15 cellular contexts compared by ENCODE assay signal in the genomic region with DNA sequence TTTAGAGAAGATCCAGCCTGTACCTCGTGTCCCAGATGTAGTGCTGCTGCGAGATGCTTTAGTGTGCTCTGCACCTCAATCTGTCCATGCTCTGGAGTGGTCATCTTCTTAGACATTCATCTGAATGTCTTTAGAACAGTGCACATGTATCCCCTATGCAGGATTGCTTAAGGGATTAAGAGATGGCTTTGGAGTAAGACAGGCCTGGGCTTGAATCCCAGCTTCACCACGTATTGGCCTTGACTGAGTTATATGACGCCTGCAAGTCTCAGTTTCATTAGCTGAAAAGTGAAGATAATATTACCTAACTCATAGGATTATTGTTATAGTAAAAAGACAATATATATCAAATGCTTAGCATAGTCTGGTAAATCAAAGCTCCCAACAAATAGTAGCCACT.
A peak's percentile ranks its signal among the peaks of the same experiment; 100 is the strongest.
DNase-seq lines count a peak whose midpoint lies in the region; ATAC-seq and TF ChIP-seq lines count a peak whose summit lies in the region.
"Had no signal": no experiment of that assay in that cellular context is flagged by ENCODE, and none has a peak within 500 bp of the region (broad histone marks: within the 10 kb centered on the region; RNA-seq: fewer than 3 reads in every experiment).

No MANE protein-coding gene starts in this region.

- intact Hi-C loops in activated T-helper 2 cell treated with anti-CD3 and anti-CD28 coated beads, Interferon-gamma antibody, Interleukin-2, Interleukin-4, amounts not matched to agents 10 μg/mL and 5 μg/mL and 100 μg/mL, durations not matched to agents 14 hours and 24 hours and 36 hours (cut with micrococcal nuclease): loop anchor here (1.0 to 10.0 kb wide), 5 partner anchors 13 to 145 kb away; a partner anchor contains a TSS
- intact Hi-C loops in psoas muscle (cut with DNase I): no loop called here

- 58 to 66% (median 60%) methylated on average over 4 of the region's 4 CpGs for WGBS in psoas muscle, 3 donors

- H3K36me3 Mint-ChIP-seq in activated T-cell treated with anti-CD3 and anti-CD28 coated beads, Interleukin-2, amount 50 U/mL, for 72 hours (ENCODE audit: insufficient read depth in 2 of 2): peaks cover 35 to 75% of the 10 kb centered on the region in 2 donors
- peaks cover 93% of the 10 kb centered on the region for H3K36me3 Mint-ChIP-seq in activated T-helper 2 cell treated with anti-CD3 and anti-CD28 coated beads, Interferon-gamma antibody, Interleukin-2, Interleukin-4, amounts not matched to agents 10 μg/mL and 5 μg/mL and 100 μg/mL, durations not matched to agents 14 hours and 24 hours and 36 hours (ENCODE audit: low read depth)

- H3K9me3 ChIP-seq in psoas muscle: no peaks in the 10 kb centered on the region
- H3K9me3 ChIP-seq: colonic mucosa had no signal

- no peak overlapping the region for H3K27ac ChIP-seq in psoas muscle
- H3K27ac ChIP-seq: colonic mucosa had no signal

- no peaks in the 10 kb centered on the region for H3K4me1 ChIP-seq in psoas muscle
- H3K4me1 ChIP-seq: colonic mucosa had no signal

- H3K4me3 ChIP-seq in psoas muscle: no peak overlapping the region
- H3K4me3 ChIP-seq: colonic mucosa had no signal

- no peak for TF ChIP-seq CTCF in psoas muscle (IDR thresholded peaks at IDR 0.05)

- DNase-seq in activated T-cell treated with anti-CD3 and anti-CD28 coated beads, Interleukin-2, amount 50 U/mL, for 72 hours: no peak
- no peak for DNase-seq in activated T-cell treated with anti-CD3 and anti-CD28 coated beads, Interleukin-2, amount 50 U/mL, for 1 hour
- no peak for DNase-seq in activated T-helper 2 cell treated with anti-CD3 and anti-CD28 coated beads, Interferon-gamma antibody, Interleukin-2, Interleukin-4, amounts not matched to agents 10 μg/mL and 5 μg/mL and 100 μg/mL, durations not matched to agents 14 hours and 24 hours and 36 hours (ENCODE audit: low spot score)
- DNase-seq in psoas muscle (no peak), OCI-M2 (lab: John Stamatoyannopoulos, UW; ENCODE audit: unreplicated experiment) (no peak), NCI-H2081 treated with DMSO at 0.1 percent for 48 hours (lab: John Stamatoyannopoulos, UW) (no peak), NCI-H2196 treated with DMSO at 0.1 percent for 48 hours (lab: John Stamatoyannopoulos, UW; ENCODE audit: unreplicated experiment) (no peak)
- DNase-seq: colonic mucosa, DMS53, left cardiac atrium, NCI-H510A, RPMI8226, small intestine had no signal

- peak overlapping the region; percentile 70 for H3K27ac Mint-ChIP-seq in activated T-cell treated with anti-CD3 and anti-CD28 coated beads, Interleukin-2, amount 50 U/mL, for 72 hours
- H3K27ac Mint-ChIP-seq in activated T-helper 2 cell treated with anti-CD3 and anti-CD28 coated beads, Interferon-gamma antibody, Interleukin-2, Interleukin-4, amounts not matched to agents 10 μg/mL and 5 μg/mL and 100 μg/mL, durations not matched to agents 14 hours and 24 hours and 36 hours: peak overlapping the region; percentile 89

- peak overlapping the region in 1 of 2 donors; percentile 79 for H3K4me3 Mint-ChIP-seq in activated T-cell treated with anti-CD3 and anti-CD28 coated beads, Interleukin-2, amount 50 U/mL, for 72 hours
- H3K4me3 Mint-ChIP-seq in activated T-helper 2 cell treated with anti-CD3 and anti-CD28 coated beads, Interferon-gamma antibody, Interleukin-2, Interleukin-4, amounts not matched to agents 10 μg/mL and 5 μg/mL and 100 μg/mL, durations not matched to agents 14 hours and 24 hours and 36 hours (ENCODE audit: low read depth): peak overlapping the region; percentile 7
- H3K4me3 Mint-ChIP-seq: neural crest cell had no signal

- H3K27me3 ChIP-seq in psoas muscle (ENCODE audit: insufficient read depth in 3 of 3, low read length in 2 of 3): no peaks in the 10 kb centered on the region
- H3K27me3 ChIP-seq: colonic mucosa had no signal

- peak; percentile 5 to 11 for ATAC-seq in activated T-cell treated with anti-CD3 and anti-CD28 coated beads, Interleukin-2, amount 50 U/mL, for 72 hours (replicated peaks in 1 of 2)
- ATAC-seq in HG02798 (IDR thresholded peaks at IDR 0.05; ENCODE audit: poor library complexity, unreplicated experiment) (peak; percentile 17), psoas muscle (peak in 3 of 4 donors; percentile 66 to 78 (median 69))

- H3K36me3 ChIP-seq in psoas muscle (ENCODE audit: insufficient read depth in 1 of 2, low read depth in 1 of 2): peaks cover 10 to 100% of the 10 kb centered on the region in 2 donors

- peaks cover 0 to 2% of the 10 kb centered on the region in 2 donors for H3K9me3 Mint-ChIP-seq in activated T-cell treated with anti-CD3 and anti-CD28 coated beads, Interleukin-2, amount 50 U/mL, for 72 hours
- peaks cover 7% of the 10 kb centered on the region for H3K9me3 Mint-ChIP-seq in activated T-helper 2 cell treated with anti-CD3 and anti-CD28 coated beads, Interferon-gamma antibody, Interleukin-2, Interleukin-4, amounts not matched to agents 10 μg/mL and 5 μg/mL and 100 μg/mL, durations not matched to agents 14 hours and 24 hours and 36 hours
- H3K9me3 Mint-ChIP-seq: neural crest cell had no signal

- H3K4me1 Mint-ChIP-seq in activated T-cell treated with anti-CD3 and anti-CD28 coated beads, Interleukin-2, amount 50 U/mL, for 72 hours (ENCODE audit: low read depth): peaks cover 73% of the 10 kb centered on the region
- peaks cover 64% of the 10 kb centered on the region for H3K4me1 Mint-ChIP-seq in activated T-helper 2 cell treated with anti-CD3 and anti-CD28 coated beads, Interferon-gamma antibody, Interleukin-2, Interleukin-4, amounts not matched to agents 10 μg/mL and 5 μg/mL and 100 μg/mL, durations not matched to agents 14 hours and 24 hours and 36 hours (ENCODE audit: low read depth)
- H3K4me1 Mint-ChIP-seq: neural crest cell had no signal

- no peaks in the 10 kb centered on the region for H3K27me3 Mint-ChIP-seq in activated T-cell treated with anti-CD3 and anti-CD28 coated beads, Interleukin-2, amount 50 U/mL, for 72 hours (ENCODE audit: low read depth)
- H3K27me3 Mint-ChIP-seq in activated T-helper 2 cell treated with anti-CD3 and anti-CD28 coated beads, Interferon-gamma antibody, Interleukin-2, Interleukin-4, amounts not matched to agents 10 μg/mL and 5 μg/mL and 100 μg/mL, durations not matched to agents 14 hours and 24 hours and 36 hours (ENCODE audit: low read depth): no peaks in the 10 kb centered on the region

Comparison
In these comparisons a context has a peak if more than half of its experiments do, and no peak if none do; other contexts are left out.
1. ATAC-seq: peak in every context shown above with its lines; median percentile 69 in psoas muscle; 17 in HG02798; 8 in activated T-cell treated with anti-CD3 and anti-CD28 coated beads, Interleukin-2, amount 50 U/mL, for 72 hours.